8 cellular contexts compared by ENCODE assay signal in the genomic region with DNA sequence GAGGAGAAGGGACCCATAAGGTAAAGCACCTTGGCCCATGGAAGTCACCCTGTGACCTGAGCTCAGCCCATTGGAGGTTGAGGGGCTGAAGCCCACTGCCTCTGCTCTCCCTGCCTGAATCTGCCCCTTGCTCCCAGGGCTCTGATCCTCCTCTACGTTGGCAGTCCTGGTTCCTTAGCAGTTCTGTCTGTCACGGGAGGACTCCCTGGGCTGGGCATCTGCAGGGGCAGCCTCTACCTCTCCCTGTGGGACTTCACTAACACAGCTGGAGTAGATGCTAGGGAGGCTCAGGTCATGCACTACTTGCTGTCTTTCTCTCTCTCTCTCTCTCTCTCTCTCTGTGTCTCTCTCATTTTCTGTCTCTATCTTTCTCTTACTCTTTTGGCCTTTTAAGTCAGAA. TPM values are rescaled to one million over a fixed set of nuclear protein-coding genes. Genes with fewer than 3 reads are reported as not detected.
DNase-seq lines count a peak whose midpoint lies in the region; ATAC-seq, FAIRE-seq and TF ChIP-seq lines count a peak whose summit lies in the region.

No MANE protein-coding gene starts in this region.

- ATAC-seq in GM18861 (IDR thresholded peaks at IDR 0.05; ENCODE audit: unreplicated experiment): peak; percentile 22
- peak; percentile 37 for ATAC-seq in GM21717 (IDR thresholded peaks at IDR 0.05; ENCODE audit: unreplicated experiment)
- ATAC-seq in HG03520 (IDR thresholded peaks at IDR 0.05; ENCODE audit: unreplicated experiment): peak; percentile 16
- ATAC-seq in naive thymus-derived CD8-positive, alpha-beta T cell: peak; percentile 3 to 19

- POLR2A ChIA-PET in naive thymus-derived CD8-positive, alpha-beta T cell (lab: Charles Lee): interaction anchor here (3.8 kb wide), 1 partner anchor 111 kb away, joined by 16 read pairs; no protein-coding TSS in a partner anchor

- peak overlapping the region; percentile 72 to 95 (median 84) for H3K4me3 Mint-ChIP-seq in naive thymus-derived CD8-positive, alpha-beta T cell

- no peaks in the 10 kb centered on the region for H3K9me3 Mint-ChIP-seq in naive thymus-derived CD8-positive, alpha-beta T cell

- no peak for TF ChIP-seq CTCF in D721Med (IDR thresholded peaks at IDR 0.05; ENCODE audit: insufficient read depth, missing control alignments)

- FAIRE-seq in D721Med (lab: Jason Lieb, UNC): no peak

- peaks cover 60 to 100% (median 97%) of the 10 kb centered on the region in 4 donors for H3K4me1 Mint-ChIP-seq in naive thymus-derived CD8-positive, alpha-beta T cell

- H3K36me3 Mint-ChIP-seq in naive thymus-derived CD8-positive, alpha-beta T cell: peaks cover 0 to 44% (median 4%) of the 10 kb centered on the region in 3 donors

- DNase-seq in naive thymus-derived CD8-positive, alpha-beta T cell: no peak
- no peak for DNase-seq in iPS-NIHi11 (ENCODE audit: low spot score)
- DNase-seq in stimulated activated CD4-positive, alpha-beta T cell treated with anti-CD3 and anti-CD28 coated beads, Interleukin-4, amount 100 ng/mL, for 4 hours: no peak
- DNase-seq in RPMI8226: no peak
- no peak for DNase-seq in D721Med (ENCODE audit: insufficient read length, low spot score)

- H3K27ac Mint-ChIP-seq in naive thymus-derived CD8-positive, alpha-beta T cell: peak overlapping the region; percentile 95 to 100 (median 98)

- H3K27me3 Mint-ChIP-seq in naive thymus-derived CD8-positive, alpha-beta T cell: no peaks in the 10 kb centered on the region

RNA-seq across cellular contexts. Expression of gene GYPC, which starts 8.7 kb away (rescaled TPM):
- total RNA-seq in naive thymus-derived CD8-positive, alpha-beta T cell: 100 to 1,000 TPM; 151 to 152 TPM
- polyA plus RNA-seq in naive thymus-derived CD8-positive, alpha-beta T cell: 100 to 1,000 TPM; 199 to 303 (median 265) TPM
